ENCODE assay signal across 18 cellular contexts in the genomic region with DNA sequence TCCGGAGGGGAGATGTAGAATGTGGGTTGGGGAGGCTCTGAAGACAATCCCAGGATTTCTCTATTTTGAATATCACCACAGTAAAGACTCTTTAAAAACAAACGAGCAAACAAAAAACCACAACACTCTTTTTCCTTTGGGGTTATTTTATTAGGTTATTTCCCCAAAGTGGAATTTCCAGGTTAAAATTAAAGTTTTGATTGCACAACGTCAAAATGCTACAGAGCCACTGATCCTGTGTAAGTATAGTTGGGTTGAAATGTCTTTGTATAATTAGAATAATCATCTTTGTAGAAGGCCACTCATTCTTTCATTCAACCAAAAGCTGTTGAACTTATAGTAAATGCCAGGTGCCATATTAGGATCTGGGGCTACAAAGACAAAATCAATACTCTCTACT. TPM values are rescaled to one million over a fixed set of nuclear protein-coding genes. Genes with fewer than 3 reads are reported as not detected.
DNase-seq lines count a peak whose midpoint lies in the region; ATAC-seq and TF ChIP-seq lines count a peak whose summit lies in the region.
"Had no signal": no experiment of that assay in that cellular context is flagged by ENCODE, and none has a peak within 500 bp of the region (broad histone marks: within the 10 kb centered on the region; RNA-seq: fewer than 3 reads in every experiment).

No MANE protein-coding gene starts in this region.

- no peak overlapping the region for H2BK5ac ChIP-seq in mesenchymal stem cell (ENCODE audit: low read depth, low read length, poor library complexity, severe bottlenecking)

- H3K36me3 Mint-ChIP-seq in MCF 10A (ENCODE audit: insufficient read depth, unreplicated experiment) (no peaks in the 10 kb centered on the region), chondrocyte (ENCODE audit: low read depth) (no peaks in the 10 kb centered on the region)
- H3K36me3 Mint-ChIP-seq: CD14-positive monocyte had no signal

- H3K9me3 Mint-ChIP-seq in MCF 10A (ENCODE audit: unreplicated experiment) = no peaks in the 10 kb centered on the region
- no peaks in the 10 kb centered on the region for H3K9me3 Mint-ChIP-seq in chondrocyte (ENCODE audit: low read depth)

- H2BK12ac ChIP-seq in mesenchymal stem cell (ENCODE audit: low read length in 2 of 2) = no peak overlapping the region

- H2BK120ac ChIP-seq in mesenchymal stem cell (ENCODE audit: low read depth, low read length) = no peak overlapping the region

- no peak overlapping the region for H2BK15ac ChIP-seq in mesenchymal stem cell (ENCODE audit: low read depth, poor library complexity, severe bottlenecking)

- no peak overlapping the region for H3K23ac ChIP-seq in mesenchymal stem cell (ENCODE audit: low read length in 2 of 2)

- in situ Hi-C loops in mammary epithelial cell (cut with MboI; ENCODE audit: low sequenced_read_pairs in 2 of 2) = no loop called here

- dilution Hi-C loops in mammary epithelial cell (cut with HindIII; ENCODE audit: low sequenced_read_pairs) = no loop called here

- H3K36me3 ChIP-seq in mammary epithelial cell (ENCODE audit: insufficient read depth, low read length) (no peaks in the 10 kb centered on the region), SU-DHL-6 (ENCODE audit: low read length) (no peaks in the 10 kb centered on the region), mesenchymal stem cell (ENCODE audit: control insufficient read depth in 1 of 2, insufficient read depth in 2 of 2, low read depth in 1 of 2, low read length in 2 of 2) (no peaks in the 10 kb centered on the region)
- H3K36me3 ChIP-seq: HAP-1, SJSA1 had no signal

- 75% methylated on average over 3 of the region's 3 CpGs for WGBS in mammary epithelial cell (ENCODE audit: low coverage, missing lambda C conversion rate)
- WGBS in mesenchymal stem cell = 100% methylated on average over 1 of the region's 3 CpGs

- CTCF ChIA-PET in mammary epithelial cell (lab: Charles Lee; ENCODE audit: low non-redundant PET) (no interaction called here), MCF 10A (lab: Yijun Ruan, JAX) (no interaction called here)

- DNase-seq in mammary epithelial cell = peak; percentile 32
- DNase-seq in MCF 10A (ENCODE audit: unreplicated experiment) = no peak
- DNase-seq in mesenchymal stem cell = no peak
- DNase-seq in chondrocyte (ENCODE audit: low spot score) = no peak
- no peak for DNase-seq in epidermal melanocyte (ENCODE audit: insufficient read length, low spot score)
- DNase-seq in RKO (ENCODE audit: low spot score) = no peak
- DNase-seq: 8988T; EL; NCI-H1436 treated with DMSO at 0.1 percent for 48 hours; NCI-H2029 treated with DMSO at 0.1 percent for 48 hours; NCI-H446 treated with DMSO at 0.1 percent for 48 hours; NK-92 treated with Interleukin-12 subunit alpha and Interleukin-12 subunit beta, amount 100 ng/mL, for 24 hours; PC-3 had no signal

- intact Hi-C loops in mammary epithelial cell (cut with micrococcal nuclease) = no loop called here
- intact Hi-C loops in MCF 10A (cut with micrococcal nuclease) = no loop called here

- H4K8ac ChIP-seq in mesenchymal stem cell (ENCODE audit: low read length) = no peak overlapping the region

- no peak overlapping the region for H4K91ac ChIP-seq in mesenchymal stem cell (ENCODE audit: low read length)

- H2AK5ac ChIP-seq in mesenchymal stem cell (ENCODE audit: low read length, severe bottlenecking) = peak overlapping the region; percentile 44

- no peak overlapping the region for H2AFZ ChIP-seq in mammary epithelial cell (ENCODE audit: low read depth, low read length)
- no peak overlapping the region for H2AFZ ChIP-seq in SU-DHL-6 (ENCODE audit: low read depth, low read length, severe bottlenecking)
- no peak overlapping the region for H2AFZ ChIP-seq in mesenchymal stem cell (ENCODE audit: low read depth, low read length)

- H3K4me3 ChIP-seq in mammary epithelial cell (replicated peaks in 1 of 3; ENCODE audit: insufficient read depth in 1 of 3, low read depth in 2 of 3, low read length in 3 of 3) (no peak overlapping the region), SU-DHL-6 (ENCODE audit: insufficient read depth, low read length, poor library complexity, severe bottlenecking) (peak overlapping the region; percentile 3), mesenchymal stem cell (ENCODE audit: insufficient read depth in 1 of 2, low read depth in 1 of 2, low read length in 2 of 2) (no peak overlapping the region)
- H3K4me3 ChIP-seq: HAP-1, SJSA1 had no signal

- no peaks in the 10 kb centered on the region for H3K4me1 Mint-ChIP-seq in MCF 10A (ENCODE audit: insufficient read depth, unreplicated experiment)
- peaks cover 20% of the 10 kb centered on the region for H3K4me1 Mint-ChIP-seq in chondrocyte (ENCODE audit: low read depth)

- H3K4me1 ChIP-seq in mammary epithelial cell (ENCODE audit: insufficient read depth, low read length) = no peaks in the 10 kb centered on the region
- H3K4me1 ChIP-seq in mesenchymal stem cell (ENCODE audit: control insufficient read depth, insufficient read depth, low read depth, low read length) = peaks cover 4% of the 10 kb centered on the region
- H3K4me1 ChIP-seq: HAP-1 had no signal

- POLR2A ChIA-PET in MCF 10A (lab: Yijun Ruan, JAX) = no interaction called here

- H3K27ac Mint-ChIP-seq in MCF 10A (ENCODE audit: low read depth, unreplicated experiment) (no peak overlapping the region), chondrocyte (ENCODE audit: unreplicated experiment) (no peak overlapping the region)

- ATAC-seq in GM19328 (IDR thresholded peaks at IDR 0.05; ENCODE audit: unreplicated experiment) = no peak
- ATAC-seq: PC-3 had no signal

- no peak overlapping the region for H3K18ac ChIP-seq in mesenchymal stem cell (ENCODE audit: low read depth in 1 of 2, low read length in 2 of 2)

- no peak overlapping the region for H3K4ac ChIP-seq in mesenchymal stem cell (ENCODE audit: low read depth in 1 of 2, low read length in 2 of 2)

- BruUV-seq in mammary epithelial cell (replicated peaks; lab: Mats Ljungman, UMichigan) (no TSS peak), MCF 10A (replicated peaks; lab: Mats Ljungman, UMichigan) (no TSS peak)

- H3K4me3 Mint-ChIP-seq in MCF 10A (ENCODE audit: unreplicated experiment) (no peak overlapping the region), chondrocyte (ENCODE audit: unreplicated experiment) (no peak overlapping the region)

- H3K79me1 ChIP-seq in mesenchymal stem cell (replicated peaks; ENCODE audit: low read length, poor library complexity, severe bottlenecking) = no peaks in the 10 kb centered on the region

- no peak overlapping the region for H3K14ac ChIP-seq in mesenchymal stem cell (ENCODE audit: low read length in 2 of 2)

- H3K4me2 ChIP-seq in mammary epithelial cell (ENCODE audit: insufficient read depth, low read depth, low read length) (no peak overlapping the region), SU-DHL-6 (ENCODE audit: low read depth, low read length, poor library complexity, severe bottlenecking) (peak overlapping the region; percentile 30), mesenchymal stem cell (ENCODE audit: low read length, poor library complexity, severe bottlenecking) (no peak overlapping the region)

- H3K9me3 ChIP-seq in mammary epithelial cell (replicated peaks; ENCODE audit: insufficient read depth, low read length) (no peaks in the 10 kb centered on the region), SU-DHL-6 (ENCODE audit: insufficient read depth, low read length) (no peaks in the 10 kb centered on the region), mesenchymal stem cell (ENCODE audit: control insufficient read depth, low read length) (no peaks in the 10 kb centered on the region)
- H3K9me3 ChIP-seq: HAP-1, SJSA1 had no signal

- no peaks in the 10 kb centered on the region for H3K9me2 ChIP-seq in SU-DHL-6 (replicated peaks; ENCODE audit: insufficient read depth, low read length)

- H3K9ac ChIP-seq in mammary epithelial cell (ENCODE audit: insufficient read depth, low read length) = no peak overlapping the region
- H3K9ac ChIP-seq in SU-DHL-6 (ENCODE audit: low read length) = peak overlapping the region; percentile 3; the same call in 1 of the 2 replicates
- H3K9ac ChIP-seq in mesenchymal stem cell (ENCODE audit: low read length) = no peak overlapping the region

- H3K27ac ChIP-seq in mammary epithelial cell (ENCODE audit: insufficient read depth, low read depth, low read length) (no peak overlapping the region), SU-DHL-6 (ENCODE audit: low read depth, low read length) (peak overlapping the region; percentile 36), mesenchymal stem cell (ENCODE audit: low read length, poor library complexity, severe bottlenecking) (no peak overlapping the region)
- H3K27ac ChIP-seq: SJSA1 had no signal

- no peaks in the 10 kb centered on the region for H3K27me3 ChIP-seq in mammary epithelial cell (ENCODE audit: insufficient read depth, low read length)
- no peaks in the 10 kb centered on the region for H3K27me3 ChIP-seq in SU-DHL-6 (ENCODE audit: low read length)
- H3K27me3 ChIP-seq in mesenchymal stem cell (ENCODE audit: control insufficient read depth in 1 of 2, insufficient read depth in 1 of 2, low read length in 2 of 2) = no peaks in the 10 kb centered on the region
- H3K27me3 ChIP-seq: SJSA1 had no signal

- H3K79me2 ChIP-seq in mammary epithelial cell (ENCODE audit: insufficient read depth, low read length) = no peaks in the 10 kb centered on the region
- H3K79me2 ChIP-seq in SU-DHL-6 (ENCODE audit: insufficient read depth, low read length) = no peaks in the 10 kb centered on the region

- TF ChIP-seq CTCF in mammary epithelial cell (conservative IDR thresholded peaks at IDR 0.05 in 1 of 2, IDR thresholded peaks at IDR 0.05 in 1 of 2; ENCODE audit: extremely low read depth in 1 of 2, insufficient read depth in 1 of 2, low read depth in 1 of 2, low read length in 2 of 2) = no peak
- TF ChIP-seq CTCF in MCF 10A (IDR thresholded peaks at IDR 0.05; ENCODE audit: unreplicated experiment) = no peak
- no peak for TF ChIP-seq CTCF in SU-DHL-6 (IDR thresholded peaks at IDR 0.05; ENCODE audit: insufficient read depth, low read length, poor library complexity, severe bottlenecking)
- no peak for TF ChIP-seq CTCF in chondrocyte (IDR thresholded peaks at IDR 0.05)

- peaks cover 17% of the 10 kb centered on the region for H3F3A ChIP-seq in SU-DHL-6 (ENCODE audit: insufficient read depth)

- H4K20me1 ChIP-seq in mammary epithelial cell (ENCODE audit: insufficient read depth, low read length) = no peaks in the 10 kb centered on the region
- no peaks in the 10 kb centered on the region for H4K20me1 ChIP-seq in SU-DHL-6 (ENCODE audit: low read depth, low read length)

- H3K27me3 Mint-ChIP-seq in MCF 10A (ENCODE audit: insufficient read depth, unreplicated experiment) = no peaks in the 10 kb centered on the region
- H3K27me3 Mint-ChIP-seq in chondrocyte (ENCODE audit: low read depth) = no peaks in the 10 kb centered on the region

RNA-seq across cellular contexts. Expression of a gene that starts 19.6 kb away (rescaled TPM):
- total RNA-seq in mammary epithelial cell (10 to 100 TPM in 1 of 2 donors, 1 to 10 TPM in 1; 4.7 to 29.6 TPM), MCF 10A (2022) (6.0 and 6.2 TPM in 2 replicates), chondrocyte (11.3 to 15.1 TPM (median 13.0 TPM) in 3 replicates)
- 6.3 TPM for polyA plus RNA-seq in mammary epithelial cell
- polyA minus RNA-seq in mammary epithelial cell = 11.7 TPM
- 14.5 TPM for polyA plus RNA-seq in mesenchymal stem cell (2013, experiment 1 of 2)
- polyA plus RNA-seq in mesenchymal stem cell (2013, experiment 2 of 2) = 13.6 TPM
